Comparison of ENCODE assay signal across 10 cellular contexts in genomic region chr3:112304611-112305010, GRCh38. TPM values are rescaled to one million over a fixed set of nuclear protein-coding genes. Genes with fewer than 3 reads are reported as not detected.
A peak's percentile ranks its signal among the peaks of the same experiment; 100 is the strongest.
DNase-seq lines count a peak whose midpoint lies in the region; ATAC-seq and TF ChIP-seq lines count a peak whose summit lies in the region.
"Had no signal": no experiment of that assay in that cellular context is flagged by ENCODE, and none has a peak within 500 bp of the region (broad histone marks: within the 10 kb centered on the region; RNA-seq: fewer than 3 reads in every experiment).

No MANE protein-coding gene starts in this region.

- H3K27ac ChIP-seq in CD4-positive, CD25-positive, alpha-beta regulatory T cell (ENCODE audit: insufficient read depth, low read length, poor library complexity, severe bottlenecking), result no peak overlapping the region

- no peaks in the 10 kb centered on the region for H3K4me1 Mint-ChIP-seq in CD4-positive, CD25-positive, alpha-beta regulatory T cell
- H3K4me1 Mint-ChIP-seq in progenitor cell of endocrine pancreas (ENCODE audit: low read depth), result peaks cover 39% of the 10 kb centered on the region

- no peaks in the 10 kb centered on the region for H3K36me3 ChIP-seq in CD4-positive, CD25-positive, alpha-beta regulatory T cell (ENCODE audit: control insufficient read depth, insufficient read depth, low read length)

- DNase-seq in CD4-positive, CD25-positive, alpha-beta regulatory T cell, result peak in 1 of 3 donors; percentile 20
- DNase-seq in NAMALWA (ENCODE audit: low spot score), result peak; percentile 28
- DNase-seq in fibroblast of peridontal ligament (ENCODE audit: extremely low read depth), result peak; percentile 25
- DNase-seq in progenitor cell of endocrine pancreas (ENCODE audit: low spot score, unreplicated experiment), result no peak
- DNase-seq in cerebellum (ENCODE audit: low spot score), result no peak
- no peak for DNase-seq in activated CD4-positive, alpha-beta T cell treated with anti-CD3 and anti-CD28 coated beads, Interleukin-2, amount 50 U/mL, for 4 hours
- DNase-seq in NCI-H2107 (lab: John Stamatoyannopoulos, UW), result no peak
- DNase-seq: NCI-H345 had no signal

- H3K27me3 ChIP-seq in CD4-positive, CD25-positive, alpha-beta regulatory T cell (ENCODE audit: control insufficient read depth, insufficient read depth, low read length), result no peaks in the 10 kb centered on the region

- H3K4me3 Mint-ChIP-seq in CD4-positive, CD25-positive, alpha-beta regulatory T cell, result no peak overlapping the region
- H3K4me3 Mint-ChIP-seq in progenitor cell of endocrine pancreas (ENCODE audit: low read depth), result no peak overlapping the region
- H3K4me3 Mint-ChIP-seq: WTC11 had no signal

- no peak for ATAC-seq in CD4-positive, CD25-positive, alpha-beta regulatory T cell (ENCODE audit: low read depth in 2 of 2)
- ATAC-seq in GM18873 (IDR thresholded peaks at IDR 0.05; ENCODE audit: low FRiP score, unreplicated experiment), result no peak
- ATAC-seq: WTC11 had no signal

- H3K27me3 Mint-ChIP-seq in CD4-positive, CD25-positive, alpha-beta regulatory T cell, result no peaks in the 10 kb centered on the region
- H3K27me3 Mint-ChIP-seq in progenitor cell of endocrine pancreas, result no peaks in the 10 kb centered on the region

- no peaks in the 10 kb centered on the region for H3K9me3 ChIP-seq in CD4-positive, CD25-positive, alpha-beta regulatory T cell (ENCODE audit: control insufficient read depth in 2 of 2, low read length in 2 of 2)

- H3K4me3 ChIP-seq in CD4-positive, CD25-positive, alpha-beta regulatory T cell (ENCODE audit: low read depth, low read length), result peak overlapping the region; percentile 87

- peak; percentile 56 for TF ChIP-seq CTCF in progenitor cell of endocrine pancreas (IDR thresholded peaks at IDR 0.05; ENCODE audit: unreplicated experiment)

- no peaks in the 10 kb centered on the region for H3K9me3 Mint-ChIP-seq in CD4-positive, CD25-positive, alpha-beta regulatory T cell
- no peaks in the 10 kb centered on the region for H3K9me3 Mint-ChIP-seq in progenitor cell of endocrine pancreas (ENCODE audit: low read depth)

- peaks cover 6% of the 10 kb centered on the region for H3K4me1 ChIP-seq in CD4-positive, CD25-positive, alpha-beta regulatory T cell (ENCODE audit: control insufficient read depth, insufficient read depth, low read length, poor library complexity, severe bottlenecking)

- H3K36me3 Mint-ChIP-seq in CD4-positive, CD25-positive, alpha-beta regulatory T cell, result no peaks in the 10 kb centered on the region
- no peaks in the 10 kb centered on the region for H3K36me3 Mint-ChIP-seq in progenitor cell of endocrine pancreas (ENCODE audit: insufficient read depth)

- H3K27ac Mint-ChIP-seq in CD4-positive, CD25-positive, alpha-beta regulatory T cell, result no peak overlapping the region
- no peak overlapping the region for H3K27ac Mint-ChIP-seq in progenitor cell of endocrine pancreas

RNA-seq across cellular contexts. Expression of gene SLC9C1, which starts 10.6 kb away (rescaled TPM):
- total RNA-seq in CD4-positive, CD25-positive, alpha-beta regulatory T cell, result not detected
- polyA plus RNA-seq in CD4-positive, CD25-positive, alpha-beta regulatory T cell, result not detected
- total RNA-seq in progenitor cell of endocrine pancreas (1.5 and 2.3 TPM in 2 replicates), cerebellum (0.45 TPM)

RNA-seq across cellular contexts. Expression of gene CD200, which starts 28.3 kb away (rescaled TPM):
- 2.8 TPM for total RNA-seq in CD4-positive, CD25-positive, alpha-beta regulatory T cell
- 1 to 10 TPM; 1.9 to 4.8 (median 3.4) TPM for polyA plus RNA-seq in CD4-positive, CD25-positive, alpha-beta regulatory T cell
- total RNA-seq in progenitor cell of endocrine pancreas, result 37.4 and 42.1 TPM in 2 replicates
- 49.4 TPM for total RNA-seq in cerebellum

Comparison
In these comparisons a context has a peak if more than half of its experiments do, and no peak if none do; other contexts are left out.
1. DNase-seq: peak in NAMALWA (single experiment) and fibroblast of peridontal ligament (single experiment); none in progenitor cell of endocrine pancreas (single experiment), cerebellum (single experiment), activated CD4-positive, alpha-beta T cell treated with anti-CD3 and anti-CD28 coated beads, Interleukin-2, amount 50 U/mL, for 4 hours (0 of 2) and NCI-H2107 (single experiment).
2. RNA of gene CD200, which starts 28.3 kb away (total RNA-seq): 49.4 TPM in cerebellum (single experiment) and 37.4 to 42.1 TPM in progenitor cell of endocrine pancreas; 2.8 TPM in CD4-positive, CD25-positive, alpha-beta regulatory T cell (single experiment); every median in the first group is over 10 times any median in the second.